ENCODE assay signal across 1 cellular context in the genomic region with DNA sequence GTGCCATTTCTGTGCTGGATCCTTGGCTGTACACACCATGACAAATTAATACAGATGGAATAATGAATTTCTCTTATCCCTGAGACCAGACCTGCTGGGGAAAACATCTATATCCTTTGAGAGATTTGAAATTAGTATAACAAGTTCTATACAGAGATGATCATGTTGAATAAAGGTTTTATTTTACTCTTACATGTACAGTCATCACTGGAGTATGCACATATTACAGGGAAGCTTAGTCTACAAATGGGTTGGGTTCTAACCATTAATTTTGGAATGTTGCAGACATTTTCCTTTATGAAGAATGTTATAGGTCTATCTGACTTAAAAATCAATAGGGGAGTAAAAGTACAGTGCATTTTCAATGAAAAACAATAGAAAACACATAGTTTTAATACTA.
TF ChIP-seq lines count a peak whose summit lies in the region.

No MANE protein-coding gene starts in this region.

TF ChIP-seq in IMR-90, 13 proteins besides CTCF, POLR2A, EP300 and RAD21 (continued from another document):
- TF ChIP-seq SMC3 (IDR thresholded peaks at IDR 0.05; ENCODE audit: low read depth, low read length) (no peak), CHD1 (IDR thresholded peaks at IDR 0.05; ENCODE audit: low read depth, low read length) (no peak), RCOR1 (IDR thresholded peaks at IDR 0.05; ENCODE audit: insufficient replicate concordance, low read length) (no peak), MAFK (IDR thresholded peaks at IDR 0.05; ENCODE audit: low read depth, low read length) (no peak), FOS (IDR thresholded peaks at IDR 0.05; ENCODE audit: low read depth, low read length) (no peak), RFX5 (IDR thresholded peaks at IDR 0.05; ENCODE audit: low read depth, low read length) (no peak), CEBPB (IDR thresholded peaks at IDR 0.05; ENCODE audit: low read depth, low read length) (no peak), MXI1 (IDR thresholded peaks at IDR 0.05; ENCODE audit: borderline replicate concordance, low read depth, low read length) (no peak), BHLHE40 (IDR thresholded peaks at IDR 0.05; ENCODE audit: low read depth, low read length) (no peak)
- TF ChIP-seq, protein P1, sequence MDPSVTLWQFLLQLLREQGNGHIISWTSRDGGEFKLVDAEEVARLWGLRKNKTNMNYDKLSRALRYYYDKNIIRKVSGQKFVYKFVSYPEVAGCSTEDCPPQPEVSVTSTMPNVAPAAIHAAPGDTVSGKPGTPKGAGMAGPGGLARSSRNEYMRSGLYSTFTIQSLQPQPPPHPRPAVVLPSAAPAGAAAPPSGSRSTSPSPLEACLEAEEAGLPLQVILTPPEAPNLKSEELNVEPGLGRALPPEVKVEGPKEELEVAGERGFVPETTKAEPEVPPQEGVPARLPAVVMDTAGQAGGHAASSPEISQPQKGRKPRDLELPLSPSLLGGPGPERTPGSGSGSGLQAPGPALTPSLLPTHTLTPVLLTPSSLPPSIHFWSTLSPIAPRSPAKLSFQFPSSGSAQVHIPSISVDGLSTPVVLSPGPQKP (IDR thresholded peaks at IDR 0.05; ENCODE audit: borderline replicate concordance, low read depth, low read length): no peak
